In the genomic region with DNA sequence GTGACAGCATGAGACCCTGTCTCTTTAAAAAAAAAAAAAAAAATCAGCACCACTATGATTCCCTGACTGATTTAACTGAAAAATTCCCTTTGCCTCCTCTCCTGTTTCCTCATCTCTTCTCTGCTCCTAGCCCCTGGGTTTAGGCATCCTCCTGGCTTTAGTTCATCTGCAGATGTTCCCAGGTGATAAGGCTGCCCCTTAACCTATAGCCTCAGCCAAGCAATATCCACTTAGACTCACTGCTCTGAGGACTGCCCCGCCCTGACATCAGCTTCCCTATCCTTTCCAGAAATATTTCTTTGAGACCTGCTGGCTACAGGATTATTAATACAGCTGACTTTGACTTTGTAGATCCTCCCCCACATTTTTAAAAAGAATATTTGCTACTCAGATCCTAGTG, we compare ENCODE assay signal across 1 cellular context.
TF ChIP-seq lines count a peak whose summit lies in the region.

No MANE protein-coding gene starts in this region.

TF ChIP-seq in K562, 482 proteins besides CTCF, POLR2A, EP300 and RAD21:
- TF ChIP-seq CTBP1 (IDR thresholded peaks at IDR 0.05; ENCODE audit: borderline replicate concordance) (peak; percentile 70; the same call in 1 of the 2 replicates), RCOR1 (IDR thresholded peaks at IDR 0.05; ENCODE audit: borderline replicate concordance in 1 of 2, low read depth in 2 of 2, low read length in 2 of 2) (peak in 1 of 2 experiments; percentile 54; a peak in 1 of 4 replicates), ZNF384 (IDR thresholded peaks at IDR 0.05; ENCODE audit: low read depth, low read length) (peak; percentile 52), CBFA2T3 (IDR thresholded peaks at IDR 0.05) (peak; percentile 51), ARID1B (IDR thresholded peaks at IDR 0.05) (peak; percentile 67), TCF3 (CRISPR knock-in tag; IDR thresholded peaks at IDR 0.05) (peak; percentile 51), ZNF143 (CRISPR knock-in tag; IDR thresholded peaks at IDR 0.05) (no peak), DDX20 (tag; IDR thresholded peaks at IDR 0.05; ENCODE audit: low read depth) (no peak), NR2C2 (CRISPR knock-in tag; IDR thresholded peaks at IDR 0.05) (no peak), NR2C2 (tag; IDR thresholded peaks at IDR 0.05) (peak; percentile 52; the same call in 1 of the 2 replicates), SMARCA4 (IDR thresholded peaks at IDR 0.05) (peak; percentile 18; the same call in 1 of the 2 replicates), ZBTB17 (CRISPR knock-in tag; IDR thresholded peaks at IDR 0.05) (no peak), SMARCA5 (IDR thresholded peaks at IDR 0.05) (no peak), TAL1 (IDR thresholded peaks at IDR 0.05) (peak; percentile 52), CBFA2T2 (conservative IDR thresholded peaks at IDR 0.05) (0 out of 2 replicates have a peak, but pooled peaks have one; percentile 14), NR2C1 (IDR thresholded peaks at IDR 0.05) (no peak), NR2C1 (tag; IDR thresholded peaks at IDR 0.05) (0 out of 2 replicates have a peak, but pooled peaks have one; percentile 56), TEAD4 (IDR thresholded peaks at IDR 0.05; ENCODE audit: low read length) (peak; percentile 12; the same call in 1 of the 2 replicates), TEAD4 (CRISPR knock-in tag; IDR thresholded peaks at IDR 0.05; ENCODE audit: borderline replicate concordance) (no peak), JUND (IDR thresholded peaks at IDR 0.05; ENCODE audit: borderline replicate concordance, low read depth, low read length) (no peak), JUND (tag; IDR thresholded peaks at IDR 0.05; ENCODE audit: borderline replicate concordance, low read depth, low read length) (no peak)
TF ChIP-seq in K562: peak in this region for 12.
